8 cellular contexts compared by ENCODE assay signal in genomic region chr12:123150804-123151678, GRCh38. TPM values are rescaled to one million over a fixed set of nuclear protein-coding genes. Genes with fewer than 3 reads are reported as not detected.
A peak's percentile ranks its signal among the peaks of the same experiment; 100 is the strongest.
DNase-seq lines count a peak whose midpoint lies in the region; ATAC-seq and TF ChIP-seq lines count a peak whose summit lies in the region.

TSS of gene PITPNM2 (minus strand) at chr12:123151090. CDS start at chr12:123034590, 116,500 bp downstream.

- peak; percentile 73 for ATAC-seq in GM19324 (IDR thresholded peaks at IDR 0.05; ENCODE audit: low FRiP score, unreplicated experiment)
- peak; percentile 86 for ATAC-seq in left ventricle myocardium superior

- intact Hi-C loops in adrenal gland (cut with DNase I) (loop anchor here (5.0 to 10.0 kb wide), 2 partner anchors 106 to 169 kb away; partner anchors contain the start of gene ARL6IP4 (in 1 of the 2)), left ventricle myocardium superior (cut with micrococcal nuclease) (no loop called here)

- peak in 3 of 6 experiments; percentile 18 to 70 (median 30) for TF ChIP-seq CTCF in adrenal gland (IDR thresholded peaks at IDR 0.05)

- H3K27me3 ChIP-seq in adrenal gland, result no peaks in the 10 kb centered on the region

- peaks cover 11 to 37% of the 10 kb centered on the region in 2 donors for H3K4me1 ChIP-seq in adrenal gland (replicated peaks in 1 of 2)

- no peaks in the 10 kb centered on the region for H3K9me3 Mint-ChIP-seq in IgD-negative memory B cell
- H3K9me3 Mint-ChIP-seq in T-helper 1 cell treated with Interleukin-12 subunit alpha and Interleukin-12 subunit beta and Interleukin-4 antibody, amounts not matched to agents 30 μg/mL and 1 μg/mL, for 36 hours, result no peaks in the 10 kb centered on the region

- peak; percentile 19 to 28 for DNase-seq in AML-193 (lab: John Stamatoyannopoulos, UW)
- DNase-seq in adrenal gland, result peak; percentile 43 to 70 (median 62)
- DNase-seq in left ventricle myocardium superior, result peak; percentile 86
- peak; percentile 71 for DNase-seq in retina
- no peak for DNase-seq in NCI-H1694 (lab: John Stamatoyannopoulos, UW)

- peak within 1 kb of the TSS in 2 of 3 donors; percentile 68 to 76 for H3K27ac Mint-ChIP-seq in IgD-negative memory B cell
- H3K27ac Mint-ChIP-seq in T-helper 1 cell treated with Interleukin-12 subunit alpha and Interleukin-12 subunit beta and Interleukin-4 antibody, amounts not matched to agents 30 μg/mL and 1 μg/mL, for 36 hours, result peak within 1 kb of the TSS; percentile 76

- TF ChIP-seq POLR2A in adrenal gland (IDR thresholded peaks at IDR 0.05), result peak; percentile 5 to 23

- H3K9me3 ChIP-seq in adrenal gland (replicated peaks in 1 of 3), result no peaks in the 10 kb centered on the region

- H3K27me3 Mint-ChIP-seq in IgD-negative memory B cell, result peaks cover 7% of the 10 kb centered on the region
- H3K27me3 Mint-ChIP-seq in T-helper 1 cell treated with Interleukin-12 subunit alpha and Interleukin-12 subunit beta and Interleukin-4 antibody, amounts not matched to agents 30 μg/mL and 1 μg/mL, for 36 hours (ENCODE audit: low read depth), result peaks cover 17% of the 10 kb centered on the region

- 0 to 1% (median 0%) methylated on average over 4 to 130 of the region's 130 CpGs for WGBS in adrenal gland, 4 donors

- peak within 1 kb of the TSS; percentile 22 to 84 (median 54) for H3K4me3 ChIP-seq in adrenal gland

- peaks cover 0 to 5% of the 10 kb centered on the region in 2 donors for H3K36me3 ChIP-seq in adrenal gland (replicated peaks in 1 of 2)

- H3K4me3 Mint-ChIP-seq in IgD-negative memory B cell, result peak within 1 kb of the TSS; percentile 80 to 95 (median 92)
- H3K4me3 Mint-ChIP-seq in T-helper 1 cell treated with Interleukin-12 subunit alpha and Interleukin-12 subunit beta and Interleukin-4 antibody, amounts not matched to agents 30 μg/mL and 1 μg/mL, for 36 hours, result peak within 1 kb of the TSS; percentile 85

- H3K36me3 Mint-ChIP-seq in IgD-negative memory B cell, result no peaks in the 10 kb centered on the region
- peaks cover 19% of the 10 kb centered on the region for H3K36me3 Mint-ChIP-seq in T-helper 1 cell treated with Interleukin-12 subunit alpha and Interleukin-12 subunit beta and Interleukin-4 antibody, amounts not matched to agents 30 μg/mL and 1 μg/mL, for 36 hours (ENCODE audit: low read depth)

- peaks cover 7 to 25% (median 9%) of the 10 kb centered on the region in 3 donors for H3K4me1 Mint-ChIP-seq in IgD-negative memory B cell
- peaks cover 22% of the 10 kb centered on the region for H3K4me1 Mint-ChIP-seq in T-helper 1 cell treated with Interleukin-12 subunit alpha and Interleukin-12 subunit beta and Interleukin-4 antibody, amounts not matched to agents 30 μg/mL and 1 μg/mL, for 36 hours (ENCODE audit: low read depth)

- H3K27ac ChIP-seq in adrenal gland, result peak within 1 kb of the TSS; percentile 41 to 96 (median 90)

RNA-seq across cellular contexts. Expression of gene PITPNM2, which starts in this region (rescaled TPM):
- polyA plus RNA-seq in IgD-negative memory B cell (0.95 TPM), adrenal gland (10 to 100 TPM; 13.2 to 33.9 (median 18.3) TPM)
- total RNA-seq in adrenal gland (10 to 100 TPM; 15.5 to 57.4 (median 28.4) TPM), left ventricle myocardium superior (20.8 TPM)
